In the genomic region with DNA sequence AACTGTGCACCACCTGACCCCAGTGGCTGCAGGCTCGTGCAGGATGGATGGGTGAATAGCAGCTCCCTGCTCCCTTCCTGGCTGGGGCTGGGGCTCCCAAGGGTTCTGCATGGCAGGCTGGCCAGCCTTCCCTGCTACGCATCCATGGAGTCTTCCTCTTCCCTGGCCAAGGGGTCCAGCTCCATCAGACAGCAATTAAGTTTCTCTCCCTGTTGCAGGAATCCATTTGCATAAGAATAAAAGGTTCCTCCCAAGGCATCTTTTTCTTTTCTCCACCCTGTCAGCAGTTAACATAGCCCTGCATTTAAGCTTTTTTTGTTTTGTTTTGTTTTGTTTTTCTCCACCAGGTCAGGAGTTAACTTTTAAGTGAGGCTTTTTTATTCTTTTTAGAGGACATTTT, we compare ENCODE assay signal across 1 cellular context.
TF ChIP-seq lines count a peak whose summit lies in the region.

No MANE protein-coding gene starts in this region.

TF ChIP-seq in GM23338, 12 proteins besides CTCF, POLR2A, EP300 and RAD21:
- TF ChIP-seq REST (IDR thresholded peaks at IDR 0.05; ENCODE audit: unreplicated experiment): no peak
